14 cellular contexts compared by ENCODE assay signal in genomic region chr21:28269173-28269572, GRCh38.
"Had no signal": no experiment of that assay in that cellular context is flagged by ENCODE, and none has a peak within 500 bp of the region (broad histone marks: within the 10 kb centered on the region; RNA-seq: fewer than 3 reads in every experiment).

No MANE protein-coding gene starts in this region.

- H3K4me3 ChIP-seq: esophagus squamous epithelium, mucosa of descending colon, stomach, thoracic aorta had no signal

- ATAC-seq: effector memory CD8-positive, alpha-beta T cell; foreskin keratinocyte; left colon; mucosa of descending colon; naive thymus-derived CD8-positive, alpha-beta T cell; sciatic nerve had no signal

- DNase-seq: effector memory CD8-positive, alpha-beta T cell; esophagus squamous epithelium; foreskin keratinocyte; hippocampal formation; left colon; mucosa of descending colon; naive thymus-derived CD8-positive, alpha-beta T cell; posterior cingulate gyrus; stimulated activated naive CD4-positive, alpha-beta T cell; stomach; substantia nigra; trophoblast cell had no signal

- H3K36me3 ChIP-seq: esophagus squamous epithelium, stomach, thoracic aorta had no signal

- H3K4me1 ChIP-seq: esophagus squamous epithelium, stomach had no signal

- H3K27me3 ChIP-seq: esophagus squamous epithelium, foreskin keratinocyte, stomach had no signal

- H3K9me3 ChIP-seq: esophagus squamous epithelium, mucosa of descending colon, stomach, thoracic aorta had no signal

- H3K27ac ChIP-seq: esophagus squamous epithelium, foreskin keratinocyte, stomach, thoracic aorta had no signal
